16 cellular contexts compared by ENCODE assay signal in the genomic region with DNA sequence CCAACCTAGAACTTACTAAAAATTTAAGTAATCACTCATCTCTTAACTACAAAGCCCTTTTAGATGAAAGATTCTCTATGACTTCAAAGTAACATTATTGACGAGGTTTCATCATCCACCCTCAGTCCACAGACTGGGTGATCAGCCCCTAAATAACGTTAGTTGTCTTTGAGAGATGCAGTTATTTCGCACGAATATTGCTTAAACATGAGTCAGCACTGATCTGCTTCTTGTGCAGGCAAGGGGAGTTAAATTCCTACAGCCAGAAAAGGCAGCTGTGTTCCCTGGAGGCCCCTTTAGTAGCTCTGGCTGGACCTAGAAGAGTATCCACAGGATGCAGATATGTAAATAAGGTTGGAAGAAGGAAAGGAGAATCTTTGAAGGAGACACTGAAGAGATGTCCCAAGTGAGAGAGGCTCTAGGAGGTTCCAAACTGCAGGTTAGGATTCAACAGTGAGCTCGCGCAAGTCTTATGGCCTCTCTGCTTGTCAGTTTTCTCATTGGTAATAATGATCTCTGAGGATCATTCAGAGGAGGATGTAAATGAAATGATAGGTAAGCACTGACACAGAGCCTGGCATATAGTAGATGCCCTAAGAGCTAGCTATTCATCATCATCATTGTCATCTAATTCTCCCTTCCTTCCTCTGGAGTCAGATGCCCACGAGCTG.
DNase-seq lines count a peak whose midpoint lies in the region; ATAC-seq and TF ChIP-seq lines count a peak whose summit lies in the region.
"Had no signal": no experiment of that assay in that cellular context is flagged by ENCODE, and none has a peak within 500 bp of the region (broad histone marks: within the 10 kb centered on the region; RNA-seq: fewer than 3 reads in every experiment).

No MANE protein-coding gene starts in this region.

- no peaks in the 10 kb centered on the region for H3K9me3 ChIP-seq in upper lobe of right lung
- H3K9me3 ChIP-seq: lower lobe of right lung, SJSA1 had no signal

- no peak overlapping the region for H3K4me3 ChIP-seq in upper lobe of right lung
- H3K4me3 ChIP-seq: lower lobe of right lung, SJSA1 had no signal

- CTCF ChIA-PET in RWPE1 (lab: Yijun Ruan, JAX): interaction anchor here (0.6 kb wide), 1 partner anchor 905 kb away, joined by 3 read pairs; no protein-coding TSS in a partner anchor

- TF ChIP-seq CTCF in RWPE1 (conservative IDR thresholded peaks at IDR 0.05; ENCODE audit: low read depth) (no peak), omental fat pad (IDR thresholded peaks at IDR 0.05) (no peak), upper lobe of right lung (IDR thresholded peaks at IDR 0.05) (no peak)

- ATAC-seq in omental fat pad (ENCODE audit: low FRiP score) (peak; percentile 77), left lobe of liver (no peak), upper lobe of right lung (no peak)
- ATAC-seq: lower lobe of right lung had no signal

- POLR2A ChIA-PET in RWPE1 (lab: Yijun Ruan, JAX; ENCODE audit: low non-redundant PET): no interaction called here

- intact Hi-C loops in upper lobe of right lung (cut with DNase I): no loop called here

- H3K27ac ChIP-seq in RWPE1: no peak overlapping the region
- H3K27ac ChIP-seq in upper lobe of right lung: no peak overlapping the region
- H3K27ac ChIP-seq: lower lobe of right lung, SJSA1 had no signal

- H3K36me3 ChIP-seq in upper lobe of right lung: no peaks in the 10 kb centered on the region
- H3K36me3 ChIP-seq: lower lobe of right lung, SJSA1 had no signal

- H3K4me1 ChIP-seq in upper lobe of right lung: no peaks in the 10 kb centered on the region
- H3K4me1 ChIP-seq: lower lobe of right lung, SJSA1 had no signal

- DNase-seq in H4 (ENCODE audit: low spot score) (peak; percentile 27), RWPE1 (ENCODE audit: low spot score) (peak; percentile 12), fibroblast of gingiva (ENCODE audit: low read depth) (peak; percentile 22), omental fat pad (ENCODE audit: low spot score) (no peak), left lobe of liver (ENCODE audit: low spot score) (no peak), kidney tubule cell (ENCODE audit: low spot score) (no peak), upper lobe of right lung (no peak), LoVo (ENCODE audit: low spot score) (no peak)
- DNase-seq: activated naive CD4-positive, alpha-beta T cell; CD4-positive, alpha-beta memory T cell; GDM1; H7; hypothalamus; lower lobe of right lung; NCI-H2029 had no signal

- H3K27me3 ChIP-seq in upper lobe of right lung: no peaks in the 10 kb centered on the region
- H3K27me3 ChIP-seq: SJSA1 had no signal

Comparison
In these comparisons a context has a peak if more than half of its experiments do, and no peak if none do; other contexts are left out.
1. DNase-seq: peak in H4 (single experiment), RWPE1 (single experiment) and fibroblast of gingiva (single experiment); none in omental fat pad (single experiment), left lobe of liver (single experiment), kidney tubule cell (single experiment), upper lobe of right lung (single experiment) and LoVo (single experiment).